ENCODE assay signal across 18 cellular contexts in genomic region chr22:33666249-33666648, GRCh38.
"Had no signal": no experiment of that assay in that cellular context is flagged by ENCODE, and none has a peak within 500 bp of the region (broad histone marks: within the 10 kb centered on the region; RNA-seq: fewer than 3 reads in every experiment).

No MANE protein-coding gene starts in this region.

- H3K9me3 ChIP-seq: ascending aorta, mucosa of descending colon, suprapubic skin had no signal

- H3K27ac Mint-ChIP-seq: activated naive CD4-positive, alpha-beta T cell treated with anti-CD3 and anti-CD28 coated beads for 36 hours; activated naive CD8-positive, alpha-beta T cell treated with anti-CD3 and anti-CD28 coated beads, Interleukin-2, amount 50 U/mL, for 24 hours; activated T-helper 17 cell treated with anti-CD3 and anti-CD28 coated beads, Interleukin-2, amount 50 U/mL, for 72 hours; naive thymus-derived CD4-positive, alpha-beta T cell; progenitor cell of endocrine pancreas had no signal

- H3K36me3 ChIP-seq: ascending aorta, suprapubic skin had no signal

- H3K9me3 Mint-ChIP-seq: activated naive CD4-positive, alpha-beta T cell treated with anti-CD3 and anti-CD28 coated beads for 36 hours had no signal

- H3K4me1 Mint-ChIP-seq: activated naive CD8-positive, alpha-beta T cell treated with anti-CD3 and anti-CD28 coated beads, Interleukin-2, amount 50 U/mL, for 24 hours; activated T-helper 17 cell treated with anti-CD3 and anti-CD28 coated beads, Interleukin-2, amount 50 U/mL, for 72 hours had no signal

- DNase-seq: activated CD4-positive, alpha-beta T cell treated with anti-CD3 and anti-CD28 coated beads, Interleukin-2, amount 50 U/mL, for 48 hours; activated naive CD4-positive, alpha-beta T cell treated with anti-CD3 and anti-CD28 coated beads for 36 hours; activated naive CD8-positive, alpha-beta T cell treated with anti-CD3 and anti-CD28 coated beads, Interleukin-2, amount 50 U/mL, for 24 hours; foreskin melanocyte; islet precursor cell; naive thymus-derived CD4-positive, alpha-beta T cell; occipital lobe; right cardiac atrium; stimulated activated naive CD8-positive, alpha-beta T cell treated with anti-CD3 and anti-CD28 coated beads, Interleukin-15, Interleukin-2, amounts not matched to agents 100 U/mL and 50 U/mL, for 24 hours; T-helper 9 cell; trophoblast cell had no signal

- H3K4me3 Mint-ChIP-seq: activated naive CD4-positive, alpha-beta T cell treated with anti-CD3 and anti-CD28 coated beads for 36 hours; activated naive CD8-positive, alpha-beta T cell treated with anti-CD3 and anti-CD28 coated beads, Interleukin-2, amount 50 U/mL, for 24 hours; activated T-helper 17 cell treated with anti-CD3 and anti-CD28 coated beads, Interleukin-2, amount 50 U/mL, for 72 hours; naive thymus-derived CD4-positive, alpha-beta T cell had no signal

- H3K27ac ChIP-seq: ascending aorta, epithelial cell of prostate, suprapubic skin had no signal

- H3K27me3 ChIP-seq: ascending aorta, suprapubic skin had no signal

- H3K4me3 ChIP-seq: ascending aorta, mucosa of descending colon, suprapubic skin had no signal

- ATAC-seq: activated naive CD8-positive, alpha-beta T cell treated with anti-CD3 and anti-CD28 coated beads, Interleukin-2, amount 50 U/mL, for 24 hours; activated T-helper 17 cell treated with anti-CD3 and anti-CD28 coated beads, Interleukin-2, amount 50 U/mL, for 72 hours; left lobe of liver; naive thymus-derived CD4-positive, alpha-beta T cell; right cardiac atrium; stimulated activated naive CD8-positive, alpha-beta T cell treated with anti-CD3 and anti-CD28 coated beads, Interleukin-15, Interleukin-2, amounts not matched to agents 100 U/mL and 50 U/mL, for 24 hours had no signal

- H3K27me3 Mint-ChIP-seq: activated naive CD8-positive, alpha-beta T cell treated with anti-CD3 and anti-CD28 coated beads, Interleukin-2, amount 50 U/mL, for 24 hours; activated T-helper 17 cell treated with anti-CD3 and anti-CD28 coated beads, Interleukin-2, amount 50 U/mL, for 72 hours; progenitor cell of endocrine pancreas had no signal
